ENCODE assay signal across 8 cellular contexts in the genomic region with DNA sequence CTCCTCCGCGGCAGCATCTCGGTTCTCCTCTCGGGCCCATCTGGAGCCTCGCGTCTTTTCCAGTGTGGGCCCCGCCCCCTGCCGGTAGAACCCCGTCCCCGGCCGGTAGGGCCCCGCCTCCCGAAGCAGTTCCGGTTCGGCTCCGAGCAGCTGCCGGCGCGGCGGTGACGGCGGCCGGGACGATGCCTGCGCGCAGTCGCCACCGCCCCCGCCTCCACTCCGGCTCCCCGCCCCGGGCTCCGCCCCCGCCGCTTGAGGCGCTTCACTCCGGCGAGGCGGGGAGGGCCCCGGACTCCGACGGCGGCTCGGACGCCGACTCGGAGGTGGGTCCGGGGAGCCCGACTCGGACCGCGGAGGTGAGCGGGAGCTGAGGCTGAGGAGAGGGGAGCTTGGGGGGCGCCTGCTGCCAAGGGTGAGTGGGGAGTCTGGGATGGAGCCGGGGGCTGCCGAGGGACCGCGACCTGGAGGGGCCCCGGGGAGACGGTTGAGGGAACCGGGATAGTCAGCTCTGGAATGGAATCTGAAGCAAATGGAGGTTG. TPM values are rescaled to one million over a fixed set of nuclear protein-coding genes. Genes with fewer than 3 reads are reported as not detected.
DNase-seq lines count a peak whose midpoint lies in the region; ATAC-seq and TF ChIP-seq lines count a peak whose summit lies in the region.

Gene SAMD8 (plus strand): TSS at position 290 of the 539 bp plus-strand sequence. CDS start 38,873 bp downstream, outside the sequence.

- no peaks in the 10 kb centered on the region for H3K9me3 ChIP-seq in Karpas-422 (ENCODE audit: low read length)

- H3K27ac Mint-ChIP-seq in neural crest cell (ENCODE audit: unreplicated experiment): peak within 1 kb of the TSS; percentile 91
- H3K27ac Mint-ChIP-seq in stimulated activated naive CD8-positive, alpha-beta T cell treated with anti-CD3 and anti-CD28 coated beads, Interleukin-15, amount 100 ng/mL, for 72 hours: peak within 1 kb of the TSS; percentile 94 to 96

- peak within 1 kb of the TSS; percentile 95 for H3K27ac ChIP-seq in Karpas-422 (ENCODE audit: low read length)

- H3K4me2 ChIP-seq in Karpas-422 (ENCODE audit: low read depth, low read length, poor library complexity, severe bottlenecking): peak within 1 kb of the TSS; percentile 92

- H4K20me1 ChIP-seq in Karpas-422 (ENCODE audit: insufficient read depth, low read depth, low read length): peaks cover 12% of the 10 kb centered on the region; the same call in 1 of the 2 replicates

- H3K4me1 ChIP-seq in Karpas-422 (ENCODE audit: low read length): peaks cover 33% of the 10 kb centered on the region

- H3K4me3 ChIP-seq in Karpas-422 (ENCODE audit: low read length) (peak within 1 kb of the TSS; percentile 97), fibroblast of villous mesenchyme (ENCODE audit: low read depth, low read length) (peak within 1 kb of the TSS; percentile 98)

- no peaks in the 10 kb centered on the region for H3K9me2 ChIP-seq in Karpas-422 (replicated peaks; ENCODE audit: insufficient read depth, low read length)

- H3K9me3 Mint-ChIP-seq in neural crest cell: no peaks in the 10 kb centered on the region
- H3K9me3 Mint-ChIP-seq in stimulated activated naive CD8-positive, alpha-beta T cell treated with anti-CD3 and anti-CD28 coated beads, Interleukin-15, amount 100 ng/mL, for 72 hours: peaks cover 0 to 6% of the 10 kb centered on the region in 2 donors

- DNase-seq in D341Med (ENCODE audit: low spot score) (peak; percentile 93), Karpas-422 (peak; percentile 99), SHP77 treated with DMSO at 0.1 percent for 48 hours (lab: John Stamatoyannopoulos, UW) (peak; percentile 75), activated gamma-delta T cell treated with Interleukin-2 at 50 U/mL for 16 hours (peak; percentile 92), fibroblast of villous mesenchyme (ENCODE audit: low read depth) (peak; percentile 96), neural crest cell (ENCODE audit: low read depth, low spot score) (peak; percentile 94)
- DNase-seq in stimulated activated naive CD8-positive, alpha-beta T cell treated with anti-CD3 and anti-CD28 coated beads, Interleukin-15, amount 100 ng/mL, for 72 hours: peak; percentile 97 to 99

- H3K36me3 ChIP-seq in Karpas-422 (ENCODE audit: insufficient read depth, low read length): peaks cover 5% of the 10 kb centered on the region; the same call in 1 of the 2 replicates

- peak; percentile 8 for TF ChIP-seq CTCF in fibroblast of villous mesenchyme (IDR thresholded peaks at IDR 0.05; ENCODE audit: insufficient read depth, low read depth, low read length)
- TF ChIP-seq CTCF in neural crest cell (conservative IDR thresholded peaks at IDR 0.05): peak; percentile 48

- H3K36me3 Mint-ChIP-seq in neural crest cell (ENCODE audit: low read depth): no peaks in the 10 kb centered on the region

- H3K79me2 ChIP-seq in Karpas-422 (ENCODE audit: low read length): peaks cover 60% of the 10 kb centered on the region

- H3K4me3 Mint-ChIP-seq in neural crest cell: peak within 1 kb of the TSS; percentile 97
- H3K4me3 Mint-ChIP-seq in stimulated activated naive CD8-positive, alpha-beta T cell treated with anti-CD3 and anti-CD28 coated beads, Interleukin-15, amount 100 ng/mL, for 72 hours: peak within 1 kb of the TSS; percentile 93 to 96

- peak within 1 kb of the TSS; percentile 37; the same call in 1 of the 2 replicates for H2AFZ ChIP-seq in Karpas-422 (ENCODE audit: low read length)

- H3K27me3 Mint-ChIP-seq in neural crest cell (ENCODE audit: low read depth): no peaks in the 10 kb centered on the region
- H3K27me3 Mint-ChIP-seq in stimulated activated naive CD8-positive, alpha-beta T cell treated with anti-CD3 and anti-CD28 coated beads, Interleukin-15, amount 100 ng/mL, for 72 hours: no peaks in the 10 kb centered on the region

- no peaks in the 10 kb centered on the region for H3K27me3 ChIP-seq in Karpas-422 (ENCODE audit: low read length)

- peak; percentile 84 for ATAC-seq in GM21528 (IDR thresholded peaks at IDR 0.05; ENCODE audit: low FRiP score, unreplicated experiment)
- peak; percentile 90 for ATAC-seq in stimulated activated naive CD8-positive, alpha-beta T cell treated with anti-CD3 and anti-CD28 coated beads, Interleukin-15, amount 100 ng/mL, for 72 hours

- peak within 1 kb of the TSS; percentile 99 for H3K9ac ChIP-seq in Karpas-422 (ENCODE audit: low read length)

- H3K4me1 Mint-ChIP-seq in neural crest cell: peaks cover 29% of the 10 kb centered on the region
- H3K4me1 Mint-ChIP-seq in stimulated activated naive CD8-positive, alpha-beta T cell treated with anti-CD3 and anti-CD28 coated beads, Interleukin-15, amount 100 ng/mL, for 72 hours: peaks cover 57% of the 10 kb centered on the region

RNA-seq across cellular contexts. Expression of gene SAMD8, which starts in this region (rescaled TPM):
- total RNA-seq in Karpas-422 (2014; rRNA removed; shearing (Covaris generic); ENCODE audit: low replicate concordance): 15.7 and 18.8 TPM in 2 replicates
- total RNA-seq in fibroblast of villous mesenchyme: 18.7 and 28.5 TPM in 2 replicates
- 16.9 and 18.7 TPM in 2 replicates for total RNA-seq in neural crest cell

Comparison
In these comparisons a context has a peak if more than half of its experiments do, and no peak if none do; other contexts are left out.
1. Peak in every context shown above with its lines: DNase-seq, ATAC-seq, H3K4me3 ChIP-seq and H3K27ac ChIP-seq.